In the genomic region with DNA sequence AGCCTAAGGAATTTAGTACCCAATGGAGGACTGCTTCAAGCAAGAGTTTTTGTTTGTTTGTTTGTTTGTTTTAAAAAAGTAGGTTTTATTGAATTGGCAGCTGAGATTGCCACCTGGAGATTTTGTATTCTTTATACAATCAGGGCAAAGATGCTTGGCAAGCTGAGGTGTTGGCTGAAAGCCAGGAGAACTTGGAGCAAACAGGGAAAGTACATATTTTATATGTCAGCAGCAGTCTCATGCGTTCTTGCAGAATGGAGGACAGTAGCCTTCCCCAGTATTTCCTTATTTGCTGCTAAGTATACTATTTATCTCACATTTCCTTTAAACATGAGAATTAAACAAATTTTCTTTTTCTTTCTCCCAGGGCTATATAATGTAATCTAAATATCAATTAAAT, we compare ENCODE assay signal across 22 cellular contexts. TPM values are rescaled to one million over a fixed set of nuclear protein-coding genes. Genes with fewer than 3 reads are reported as not detected.
DNase-seq lines count a peak whose midpoint lies in the region; ATAC-seq and TF ChIP-seq lines count a peak whose summit lies in the region.
"Had no signal": no experiment of that assay in that cellular context is flagged by ENCODE, and none has a peak within 500 bp of the region (broad histone marks: within the 10 kb centered on the region; RNA-seq: fewer than 3 reads in every experiment).

No MANE protein-coding gene starts in this region.

- H3K4me3 Mint-ChIP-seq in endothelial cell (ENCODE audit: unreplicated experiment), result no peak overlapping the region
- H3K4me3 Mint-ChIP-seq: activated naive CD4-positive, alpha-beta T cell treated with anti-CD3 and anti-CD28 coated beads for 36 hours; effector memory CD8-positive, alpha-beta T cell; natural killer cell treated with Interleukin-12 subunit alpha and Interleukin-12 subunit beta and Interleukin-15 and Interleukin-18, amount 100 ng/mL, for 72 hours had no signal

- no peak overlapping the region for H3K4me3 ChIP-seq in LNCaP clone FGC (ENCODE audit: low read depth, low read length)
- H3K4me3 ChIP-seq in mesendoderm (ENCODE audit: low read length), result no peak overlapping the region
- H3K4me3 ChIP-seq: smooth muscle cell had no signal

- TF ChIP-seq CTCF in LNCaP clone FGC (IDR thresholded peaks at IDR 0.05; ENCODE audit: control insufficient read depth, extremely low read depth, insufficient read depth), result no peak
- TF ChIP-seq CTCF in endothelial cell (IDR thresholded peaks at IDR 0.05; ENCODE audit: unreplicated experiment), result no peak

- no peak for ATAC-seq in HG03025 (IDR thresholded peaks at IDR 0.05; ENCODE audit: low FRiP score, unreplicated experiment)
- ATAC-seq: effector memory CD8-positive, alpha-beta T cell; natural killer cell treated with Interleukin-12 subunit alpha and Interleukin-12 subunit beta and Interleukin-15 and Interleukin-18, amount 100 ng/mL, for 72 hours had no signal

- no peaks in the 10 kb centered on the region for H3K4me1 ChIP-seq in mesendoderm (ENCODE audit: control insufficient read depth, low read depth, low read length)

- peaks cover 1% of the 10 kb centered on the region for H3K27me3 Mint-ChIP-seq in endothelial cell (ENCODE audit: unreplicated experiment)

- no peak overlapping the region for H4K5ac ChIP-seq in mesendoderm (ENCODE audit: low read length)

- no peaks in the 10 kb centered on the region for H3K27me3 ChIP-seq in mesendoderm (ENCODE audit: insufficient read depth, low read length, poor library complexity)

- no peak overlapping the region for H2BK5ac ChIP-seq in mesendoderm (ENCODE audit: low read length)

- no peak overlapping the region for H3K56ac ChIP-seq in mesendoderm (ENCODE audit: low read length)

- DNase-seq in DMS79 (lab: John Stamatoyannopoulos, UW) (peak; percentile 63), LNCaP clone FGC (ENCODE audit: low read depth) (peak; percentile 99), RPMI8226 (peak; percentile 64), mesendoderm (no peak), DMS153 (lab: John Stamatoyannopoulos, UW) (no peak), D341Med (ENCODE audit: low spot score) (no peak), endothelial cell (ENCODE audit: low spot score) (no peak)
- DNase-seq: activated CD4-positive, alpha-beta T cell treated with anti-CD3 and anti-CD28 coated beads, Interleukin-2, amount 50 U/mL, for 4 hours; activated naive CD4-positive, alpha-beta T cell treated with anti-CD3 and anti-CD28 coated beads for 36 hours; activated T-cell treated with anti-CD3 and anti-CD28 coated beads, Interleukin-2, amount 50 U/mL, for 1 hour; AML-193; anterior cingulate cortex; effector memory CD8-positive, alpha-beta T cell; KG1; mesenchymal stem cell; NCI-H510A; SHP77; stimulated activated CD4-positive, alpha-beta T cell treated with anti-CD3 and anti-CD28 coated beads, Interleukin-4, amount 100 ng/mL, for 1 hour had no signal

- H2AK5ac ChIP-seq in mesendoderm (ENCODE audit: low read length), result no peak overlapping the region

- H3K18ac ChIP-seq in mesendoderm (ENCODE audit: low read length), result no peak overlapping the region

- H3K4me1 Mint-ChIP-seq in endothelial cell (ENCODE audit: unreplicated experiment), result peaks cover 13% of the 10 kb centered on the region

- H3K79me1 ChIP-seq in mesendoderm (ENCODE audit: low read length), result no peaks in the 10 kb centered on the region

- no peak overlapping the region for H3K4me2 ChIP-seq in mesendoderm (ENCODE audit: low read length)
- H3K4me2 ChIP-seq: smooth muscle cell had no signal

- H2BK120ac ChIP-seq in mesendoderm (ENCODE audit: low read depth, low read length), result no peak overlapping the region

- no CpG with 5 or more reads among the region's 1 CpG for WGBS in mesendoderm (ENCODE audit: extremely low coverage, insufficient coverage, low lambda C conversion rate)

- peak overlapping the region; percentile 36 for H3K4ac ChIP-seq in mesendoderm (ENCODE audit: low read depth, low read length)

- H4K8ac ChIP-seq in mesendoderm (ENCODE audit: low read depth, low read length), result no peak overlapping the region

- H3K36me3 ChIP-seq in mesendoderm (ENCODE audit: control insufficient read depth, insufficient read depth, low read length), result no peaks in the 10 kb centered on the region

- no peak overlapping the region for H2BK15ac ChIP-seq in mesendoderm (replicated peaks; ENCODE audit: low read depth)

- H3K23ac ChIP-seq in mesendoderm (ENCODE audit: low read length), result no peak overlapping the region

- H3K36me3 Mint-ChIP-seq in endothelial cell (ENCODE audit: low read depth, unreplicated experiment), result no peaks in the 10 kb centered on the region
- H3K36me3 Mint-ChIP-seq: natural killer cell treated with Interleukin-12 subunit alpha and Interleukin-12 subunit beta and Interleukin-15 and Interleukin-18, amount 100 ng/mL, for 72 hours had no signal

- no peaks in the 10 kb centered on the region for H3K9me3 Mint-ChIP-seq in endothelial cell (ENCODE audit: unreplicated experiment)
- H3K9me3 Mint-ChIP-seq: activated naive CD4-positive, alpha-beta T cell treated with anti-CD3 and anti-CD28 coated beads for 36 hours; effector memory CD8-positive, alpha-beta T cell; natural killer cell treated with Interleukin-12 subunit alpha and Interleukin-12 subunit beta and Interleukin-15 and Interleukin-18, amount 100 ng/mL, for 72 hours had no signal

- no peak overlapping the region for H3K27ac ChIP-seq in mesendoderm (ENCODE audit: low read depth, low read length)

- H3K9ac ChIP-seq in mesendoderm (ENCODE audit: low read length), result no peak overlapping the region

- H3K27ac Mint-ChIP-seq in endothelial cell (ENCODE audit: unreplicated experiment), result no peak overlapping the region
- H3K27ac Mint-ChIP-seq: activated naive CD4-positive, alpha-beta T cell treated with anti-CD3 and anti-CD28 coated beads for 36 hours; effector memory CD8-positive, alpha-beta T cell; natural killer cell treated with Interleukin-12 subunit alpha and Interleukin-12 subunit beta and Interleukin-15 and Interleukin-18, amount 100 ng/mL, for 72 hours had no signal

- H3K79me2 ChIP-seq in mesendoderm (ENCODE audit: control insufficient read depth, insufficient read depth, low read length), result no peaks in the 10 kb centered on the region

RNA-seq across cellular contexts. Expression of gene ICA1, which starts 22.6 kb away (rescaled TPM):
- 14.0 TPM for polyA plus RNA-seq in mesendoderm (2013, experiment 1 of 2)
- 15.1 TPM for polyA plus RNA-seq in mesendoderm (2013, experiment 2 of 2)
- 91.4 TPM for total RNA-seq in endothelial cell (ENCODE audit: unreplicated experiment)
- polyA plus RNA-seq: fibroblast of lung had no signal

Comparison
In these comparisons a context has a peak if more than half of its experiments do, and no peak if none do; other contexts are left out.
1. DNase-seq: peak in DMS79 (single experiment), LNCaP clone FGC (single experiment) and RPMI8226 (single experiment); none in mesendoderm (single experiment), DMS153 (single experiment), D341Med (single experiment) and endothelial cell (single experiment).